Comparison of ENCODE assay signal across 1 cellular context in the genomic region with DNA sequence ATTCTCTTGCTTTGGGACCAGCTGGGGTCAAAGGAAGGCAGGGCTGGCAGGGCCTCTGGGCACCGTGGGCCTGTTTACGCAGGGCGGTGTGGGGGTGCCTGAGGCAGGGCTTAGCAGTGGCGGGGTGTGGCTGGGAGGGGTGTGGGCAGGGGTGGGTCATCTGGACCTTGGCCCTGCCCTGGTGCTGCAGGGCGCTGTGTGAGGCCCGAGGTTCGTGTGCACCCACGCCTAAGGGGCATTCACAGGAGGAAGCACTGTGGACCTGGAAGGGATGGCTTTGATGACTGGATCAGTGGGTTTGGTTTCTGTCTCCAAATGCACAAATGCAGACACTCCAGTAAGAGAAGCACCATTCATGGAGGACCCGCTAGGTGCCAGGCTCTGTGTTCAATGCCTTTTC.
TF ChIP-seq lines count a peak whose summit lies in the region.

No MANE protein-coding gene starts in this region.

TF ChIP-seq in H1, 55 proteins besides CTCF, POLR2A, EP300 and RAD21 (continued from another document):
- no peak for TF ChIP-seq TAF1 (IDR thresholded peaks at IDR 0.05; ENCODE audit: low read depth, low read length)
- TF ChIP-seq TAF7 (optimal IDR thresholded peaks at IDR 0.05; ENCODE audit: borderline replicate concordance, low read depth, low read length): no peak
- TF ChIP-seq ATF3 (IDR thresholded peaks at IDR 0.05; ENCODE audit: insufficient read depth, low read depth, low read length): no peak
- no peak for TF ChIP-seq CHD1 (IDR thresholded peaks at IDR 0.05; ENCODE audit: low read depth, low read length)
- TF ChIP-seq ASH2L (IDR thresholded peaks at IDR 0.05; ENCODE audit: low read length): no peak
- TF ChIP-seq CEBPB (IDR thresholded peaks at IDR 0.05; ENCODE audit: low read depth, low read length): no peak
- no peak for TF ChIP-seq RFX5 (IDR thresholded peaks at IDR 0.05; ENCODE audit: borderline replicate concordance, low read depth, low read length)
